In genomic region chr2:12032421-12032820, GRCh38 we compare ENCODE assay signal across 11 cellular contexts.
A peak's percentile ranks its signal among the peaks of the same experiment; 100 is the strongest.
DNase-seq lines count a peak whose midpoint lies in the region; ATAC-seq and TF ChIP-seq lines count a peak whose summit lies in the region.
"Had no signal": no experiment of that assay in that cellular context is flagged by ENCODE, and none has a peak within 500 bp of the region (broad histone marks: within the 10 kb centered on the region; RNA-seq: fewer than 3 reads in every experiment).

No MANE protein-coding gene starts in this region.

- CTCF ChIA-PET in activated B cell treated with CpG ODN at 0.5 μM for 24 hours (lab: Charles Lee): interaction anchor here (0.7 to 4.5 kb wide), 8 partner anchors 11 to 685 kb away, joined by 3 to 21 read pairs (median 4); partner anchors contain the start of gene TRIB2
- CTCF ChIA-PET in activated CD4-positive, alpha-beta T cell treated with anti-CD3 and anti-CD28 coated beads for 36 hours (lab: Charles Lee): no interaction called here

- H3K27me3 ChIP-seq in stomach: no peaks in the 10 kb centered on the region
- H3K27me3 ChIP-seq: cardiac muscle cell had no signal

- DNase-seq in CD1c-positive myeloid dendritic cell (ENCODE audit: extremely low spot score) (peak; percentile 6), activated B cell treated with CpG ODN at 0.5 μM for 24 hours (no peak), stomach (no peak), retina (no peak)
- no peak for DNase-seq in activated CD4-positive, alpha-beta T cell treated with anti-CD3 and anti-CD28 coated beads for 36 hours
- DNase-seq in activated CD4-positive, alpha-beta T cell treated with anti-CD3 and anti-CD28 coated beads, Interleukin-2, amount 50 U/mL, for 1 hour: no peak
- DNase-seq: CD8-positive, alpha-beta memory T cell had no signal

- H3K4me1 Mint-ChIP-seq in activated B cell treated with CpG ODN at 0.5 μM for 24 hours: peaks cover 64% of the 10 kb centered on the region
- H3K4me1 Mint-ChIP-seq in activated CD4-positive, alpha-beta T cell treated with anti-CD3 and anti-CD28 coated beads for 36 hours: peaks cover 26% of the 10 kb centered on the region

- H3K36me3 ChIP-seq in stomach: no peaks in the 10 kb centered on the region
- H3K36me3 ChIP-seq: cardiac muscle cell had no signal

- peaks cover 0 to 19% (median 8%) of the 10 kb centered on the region in 4 donors for H3K4me1 ChIP-seq in stomach

- TF ChIP-seq CTCF in activated B cell treated with CpG ODN at 0.5 μM for 24 hours (IDR thresholded peaks at IDR 0.05) (no peak), stomach (IDR thresholded peaks at IDR 0.05) (no peak)

- no peak overlapping the region for H3K27ac ChIP-seq in stomach
- H3K27ac ChIP-seq: cardiac muscle cell, KMS-11 had no signal

- peak overlapping the region; percentile 62 for H3K4me3 Mint-ChIP-seq in activated B cell treated with CpG ODN at 0.5 μM for 24 hours
- no peak overlapping the region for H3K4me3 Mint-ChIP-seq in activated CD4-positive, alpha-beta T cell treated with anti-CD3 and anti-CD28 coated beads for 36 hours
- H3K4me3 Mint-ChIP-seq: CD8-positive, alpha-beta memory T cell had no signal

- H3K9me3 Mint-ChIP-seq in activated B cell treated with CpG ODN at 0.5 μM for 24 hours: no peaks in the 10 kb centered on the region
- peaks cover 4% of the 10 kb centered on the region for H3K9me3 Mint-ChIP-seq in activated CD4-positive, alpha-beta T cell treated with anti-CD3 and anti-CD28 coated beads for 36 hours (ENCODE audit: low read depth)
- H3K9me3 Mint-ChIP-seq: CD8-positive, alpha-beta memory T cell had no signal

- H3K27ac Mint-ChIP-seq in activated B cell treated with CpG ODN at 0.5 μM for 24 hours: peak overlapping the region; percentile 74
- H3K27ac Mint-ChIP-seq in activated CD4-positive, alpha-beta T cell treated with anti-CD3 and anti-CD28 coated beads for 36 hours: no peak overlapping the region
- H3K27ac Mint-ChIP-seq: CD8-positive, alpha-beta memory T cell had no signal

- intact Hi-C loops in activated B cell treated with CpG ODN at 0.5 μM for 24 hours (cut with micrococcal nuclease): loop anchor here (1.0 to 5.0 kb wide), 11 partner anchors 12 to 975 kb away; partner anchors contain the start of gene TRIB2
- intact Hi-C loops in stomach (cut with DNase I; ENCODE audit: low total_unique reads): no loop called here
- intact Hi-C loops in activated CD4-positive, alpha-beta T cell treated with anti-CD3 and anti-CD28 coated beads for 36 hours (cut with DNase I, micrococcal nuclease): no loop called here

- TF ChIP-seq POLR2A in stomach (IDR thresholded peaks at IDR 0.05): no peak

- POLR2A ChIA-PET in activated B cell treated with CpG ODN at 0.5 μM for 24 hours (lab: Charles Lee): interaction anchor here (0.7 to 3.2 kb wide), 8 partner anchors 10 to 685 kb away, joined by 3 to 18 read pairs (median 4); partner anchors contain the start of gene TRIB2
- POLR2A ChIA-PET in activated CD4-positive, alpha-beta T cell treated with anti-CD3 and anti-CD28 coated beads for 36 hours (lab: Charles Lee): no interaction called here

- no peaks in the 10 kb centered on the region for H3K36me3 Mint-ChIP-seq in activated B cell treated with CpG ODN at 0.5 μM for 24 hours (ENCODE audit: low read depth)
- H3K36me3 Mint-ChIP-seq in activated CD4-positive, alpha-beta T cell treated with anti-CD3 and anti-CD28 coated beads for 36 hours (ENCODE audit: low read depth): no peaks in the 10 kb centered on the region

- no peak for TF ChIP-seq EP300 in stomach (IDR thresholded peaks at IDR 0.05)

- H3K9me3 ChIP-seq in stomach: no peaks in the 10 kb centered on the region

- H3K27me3 Mint-ChIP-seq in activated B cell treated with CpG ODN at 0.5 μM for 24 hours: no peaks in the 10 kb centered on the region
- peaks cover 3% of the 10 kb centered on the region for H3K27me3 Mint-ChIP-seq in activated CD4-positive, alpha-beta T cell treated with anti-CD3 and anti-CD28 coated beads for 36 hours

- no peak overlapping the region for H3K4me3 ChIP-seq in stomach
- H3K4me3 ChIP-seq: cardiac muscle cell had no signal

- 37 to 69% (median 58%) methylated on average over 2 of the region's 2 CpGs for WGBS in stomach, 5 donors

- ATAC-seq in GM19351 (IDR thresholded peaks at IDR 0.05; ENCODE audit: unreplicated experiment) (peak; percentile 80), HG03039 (IDR thresholded peaks at IDR 0.05; ENCODE audit: unreplicated experiment) (peak; percentile 68), activated B cell treated with CpG ODN at 0.5 μM for 24 hours (ENCODE audit: low read depth) (peak; percentile 86)
- ATAC-seq in activated CD4-positive, alpha-beta T cell treated with anti-CD3 and anti-CD28 coated beads for 36 hours: no peak
